In genomic region chr13:45219938-45220375, GRCh38 we compare ENCODE assay signal across 9 cellular contexts. TPM values are rescaled to one million over a fixed set of nuclear protein-coding genes. Genes with fewer than 3 reads are reported as not detected.
DNase-seq lines count a peak whose midpoint lies in the region; ATAC-seq and TF ChIP-seq lines count a peak whose summit lies in the region.
"Had no signal": no experiment of that assay in that cellular context is flagged by ENCODE, and none has a peak within 500 bp of the region (broad histone marks: within the 10 kb centered on the region; RNA-seq: fewer than 3 reads in every experiment).

No MANE protein-coding gene starts in this region.

- POLR2A ChIA-PET in T-cell (lab: Charles Lee) = interaction anchor here in 1 of 2 donors (0.6 kb wide), 1 partner anchor 31 kb away, joined by 6 read pairs; no protein-coding TSS in a partner anchor

- no peaks in the 10 kb centered on the region for H3K27me3 Mint-ChIP-seq in T-cell
- H3K27me3 Mint-ChIP-seq: activated B cell treated with CpG ODN at 0.5 μM for 24 hours had no signal

- no peaks in the 10 kb centered on the region for H3K9me3 Mint-ChIP-seq in T-cell
- H3K9me3 Mint-ChIP-seq: activated B cell treated with CpG ODN at 0.5 μM for 24 hours had no signal

- DNase-seq in HS-27A (ENCODE audit: low read depth) (peak; percentile 67), SIG-M5 (lab: John Stamatoyannopoulos, UW) (peak; percentile 48), fibroblast of mammary gland (ENCODE audit: low read depth) (peak; percentile 77), stromal cell of bone marrow (ENCODE audit: low read depth) (peak; percentile 45), T-cell (no peak), COLO668 (lab: John Stamatoyannopoulos, UW; ENCODE audit: unreplicated experiment) (no peak), DMS 273 treated with DMSO at 0.1 percent for 48 hours (lab: John Stamatoyannopoulos, UW) (no peak)
- DNase-seq: activated B cell treated with CpG ODN at 0.5 μM for 24 hours, testis had no signal

- no peak for ATAC-seq in T-cell (replicated peaks in 1 of 4)

- TF ChIP-seq CTCF in fibroblast of mammary gland (conservative IDR thresholded peaks at IDR 0.05; ENCODE audit: control insufficient read depth, insufficient read depth, low read depth, low read length) = no peak

- H3K4me1 Mint-ChIP-seq in T-cell = peaks cover 12 to 25% (median 16%) of the 10 kb centered on the region in 3 donors

- H3K4me3 Mint-ChIP-seq in T-cell = no peak overlapping the region
- H3K4me3 Mint-ChIP-seq: activated B cell treated with CpG ODN at 0.5 μM for 24 hours had no signal

- no peak overlapping the region for H3K27ac Mint-ChIP-seq in T-cell
- H3K27ac Mint-ChIP-seq: activated B cell treated with CpG ODN at 0.5 μM for 24 hours had no signal

- peaks cover 25% of the 10 kb centered on the region for H3K36me3 Mint-ChIP-seq in T-cell

- no peak overlapping the region for H3K4me3 ChIP-seq in fibroblast of mammary gland (ENCODE audit: control insufficient read depth, low read depth, low read length)
- H3K4me3 ChIP-seq: testis had no signal

- CTCF ChIA-PET in T-cell (lab: Charles Lee) = no interaction called here

RNA-seq across cellular contexts. Expression of gene KCTD4, which starts 19.1 kb away (rescaled TPM):
- total RNA-seq in T-cell = not detected
- total RNA-seq: activated B cell treated with CpG ODN at 0.5 μM for 24 hours, testis had no signal

Comparison
In these comparisons a context has a peak if more than half of its experiments do, and no peak if none do; other contexts are left out.
1. DNase-seq: peak in HS-27A (single experiment), SIG-M5 (single experiment), fibroblast of mammary gland (single experiment) and stromal cell of bone marrow (single experiment); none in T-cell (0 of 34), COLO668 (single experiment) and DMS 273 treated with DMSO at 0.1 percent for 48 hours (single experiment).